ENCODE assay signal across 1 cellular context in the genomic region with DNA sequence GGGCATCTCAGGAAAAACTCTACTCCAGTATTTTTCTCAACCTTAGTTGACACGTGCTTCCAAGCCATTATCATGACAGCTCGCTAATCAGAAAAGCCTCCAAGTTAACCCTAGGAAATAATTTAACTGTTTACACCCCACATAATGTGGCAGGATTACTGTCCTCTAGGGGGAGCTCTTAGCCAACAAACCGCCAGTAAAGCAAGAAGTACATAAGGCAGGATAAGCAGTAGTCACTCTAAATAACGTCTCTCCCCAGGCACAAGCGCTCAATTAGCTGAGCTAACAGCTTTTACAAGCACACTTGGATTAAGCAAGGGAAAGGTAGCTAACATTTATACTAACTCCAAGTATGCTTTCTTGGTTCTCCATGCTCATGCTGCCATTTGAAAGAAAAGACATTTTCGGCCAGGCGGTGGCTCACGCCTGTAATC.
A peak's percentile ranks its signal among the peaks of the same experiment; 100 is the strongest.
TF ChIP-seq lines count a peak whose summit lies in the region.

No MANE protein-coding gene starts in this region.

TF ChIP-seq in K562, 482 proteins besides CTCF, POLR2A, EP300 and RAD21 (continued from another document and continues in another):
- TF ChIP-seq, protein P1, sequence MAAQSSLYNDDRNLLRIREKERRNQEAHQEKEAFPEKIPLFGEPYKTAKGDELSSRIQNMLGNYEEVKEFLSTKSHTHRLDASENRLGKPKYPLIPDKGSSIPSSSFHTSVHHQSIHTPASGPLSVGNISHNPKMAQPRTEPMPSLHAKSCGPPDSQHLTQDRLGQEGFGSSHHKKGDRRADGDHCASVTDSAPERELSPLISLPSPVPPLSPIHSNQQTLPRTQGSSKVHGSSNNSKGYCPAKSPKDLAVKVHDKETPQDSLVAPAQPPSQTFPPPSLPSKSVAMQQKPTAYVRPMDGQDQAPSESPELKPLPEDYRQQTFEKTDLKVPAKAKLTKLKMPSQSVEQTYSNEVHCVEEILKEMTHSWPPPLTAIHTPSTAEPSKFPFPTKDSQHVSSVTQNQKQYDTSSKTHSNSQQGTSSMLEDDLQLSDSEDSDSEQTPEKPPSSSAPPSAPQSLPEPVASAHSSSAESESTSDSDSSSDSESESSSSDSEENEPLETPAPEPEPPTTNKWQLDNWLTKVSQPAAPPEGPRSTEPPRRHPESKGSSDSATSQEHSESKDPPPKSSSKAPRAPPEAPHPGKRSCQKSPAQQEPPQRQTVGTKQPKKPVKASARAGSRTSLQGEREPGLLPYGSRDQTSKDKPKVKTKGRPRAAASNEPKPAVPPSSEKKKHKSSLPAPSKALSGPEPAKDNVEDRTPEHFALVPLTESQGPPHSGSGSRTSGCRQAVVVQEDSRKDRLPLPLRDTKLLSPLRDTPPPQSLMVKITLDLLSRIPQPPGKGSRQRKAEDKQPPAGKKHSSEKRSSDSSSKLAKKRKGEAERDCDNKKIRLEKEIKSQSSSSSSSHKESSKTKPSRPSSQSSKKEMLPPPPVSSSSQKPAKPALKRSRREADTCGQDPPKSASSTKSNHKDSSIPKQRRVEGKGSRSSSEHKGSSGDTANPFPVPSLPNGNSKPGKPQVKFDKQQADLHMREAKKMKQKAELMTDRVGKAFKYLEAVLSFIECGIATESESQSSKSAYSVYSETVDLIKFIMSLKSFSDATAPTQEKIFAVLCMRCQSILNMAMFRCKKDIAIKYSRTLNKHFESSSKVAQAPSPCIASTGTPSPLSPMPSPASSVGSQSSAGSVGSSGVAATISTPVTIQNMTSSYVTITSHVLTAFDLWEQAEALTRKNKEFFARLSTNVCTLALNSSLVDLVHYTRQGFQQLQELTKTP (IDR thresholded peaks at IDR 0.05; ENCODE audit: low read depth in 1 of 2, partially characterized antibody in 2 of 2): no peak
- TF ChIP-seq ZNF76 (CRISPR knock-in tag; IDR thresholded peaks at IDR 0.05; ENCODE audit: borderline replicate concordance): no peak
- no peak for TF ChIP-seq ZSCAN29 (IDR thresholded peaks at IDR 0.05)
- TF ChIP-seq ZNF785 (CRISPR knock-in tag; IDR thresholded peaks at IDR 0.05): no peak
- no peak for TF ChIP-seq ZC3H11A (IDR thresholded peaks at IDR 0.05; ENCODE audit: low read depth, low read length)
- TF ChIP-seq JUNB (CRISPR knock-in tag; conservative IDR thresholded peaks at IDR 0.05): no peak
- TF ChIP-seq PURB (CRISPR knock-in tag; IDR thresholded peaks at IDR 0.05; ENCODE audit: low read depth): no peak
- no peak for TF ChIP-seq GTF2F1 (IDR thresholded peaks at IDR 0.05; ENCODE audit: low read depth, low read length)
- no peak for TF ChIP-seq ZNF551 (CRISPR knock-in tag; IDR thresholded peaks at IDR 0.05)
- no peak for TF ChIP-seq NCOA6 (IDR thresholded peaks at IDR 0.05)
- TF ChIP-seq SMAD1 (IDR thresholded peaks at IDR 0.05; ENCODE audit: low read depth, low read length, partially characterized antibody): no peak
- TF ChIP-seq, protein P2, sequence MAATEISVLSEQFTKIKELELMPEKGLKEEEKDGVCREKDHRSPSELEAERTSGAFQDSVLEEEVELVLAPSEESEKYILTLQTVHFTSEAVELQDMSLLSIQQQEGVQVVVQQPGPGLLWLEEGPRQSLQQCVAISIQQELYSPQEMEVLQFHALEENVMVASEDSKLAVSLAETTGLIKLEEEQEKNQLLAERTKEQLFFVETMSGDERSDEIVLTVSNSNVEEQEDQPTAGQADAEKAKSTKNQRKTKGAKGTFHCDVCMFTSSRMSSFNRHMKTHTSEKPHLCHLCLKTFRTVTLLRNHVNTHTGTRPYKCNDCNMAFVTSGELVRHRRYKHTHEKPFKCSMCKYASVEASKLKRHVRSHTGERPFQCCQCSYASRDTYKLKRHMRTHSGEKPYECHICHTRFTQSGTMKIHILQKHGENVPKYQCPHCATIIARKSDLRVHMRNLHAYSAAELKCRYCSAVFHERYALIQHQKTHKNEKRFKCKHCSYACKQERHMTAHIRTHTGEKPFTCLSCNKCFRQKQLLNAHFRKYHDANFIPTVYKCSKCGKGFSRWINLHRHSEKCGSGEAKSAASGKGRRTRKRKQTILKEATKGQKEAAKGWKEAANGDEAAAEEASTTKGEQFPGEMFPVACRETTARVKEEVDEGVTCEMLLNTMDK (IDR thresholded peaks at IDR 0.05; ENCODE audit: borderline replicate concordance, insufficient read depth, low read depth, low read length, poor library complexity, severe bottlenecking): no peak
- TF ChIP-seq ARID2 (IDR thresholded peaks at IDR 0.05): no peak
- TF ChIP-seq ZC3H4 (CRISPR knock-in tag; IDR thresholded peaks at IDR 0.05; ENCODE audit: borderline replicate concordance): no peak
- TF ChIP-seq, protein P3, sequence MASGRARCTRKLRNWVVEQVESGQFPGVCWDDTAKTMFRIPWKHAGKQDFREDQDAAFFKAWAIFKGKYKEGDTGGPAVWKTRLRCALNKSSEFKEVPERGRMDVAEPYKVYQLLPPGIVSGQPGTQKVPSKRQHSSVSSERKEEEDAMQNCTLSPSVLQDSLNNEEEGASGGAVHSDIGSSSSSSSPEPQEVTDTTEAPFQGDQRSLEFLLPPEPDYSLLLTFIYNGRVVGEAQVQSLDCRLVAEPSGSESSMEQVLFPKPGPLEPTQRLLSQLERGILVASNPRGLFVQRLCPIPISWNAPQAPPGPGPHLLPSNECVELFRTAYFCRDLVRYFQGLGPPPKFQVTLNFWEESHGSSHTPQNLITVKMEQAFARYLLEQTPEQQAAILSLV (tag; IDR thresholded peaks at IDR 0.05): no peak
- no peak for TF ChIP-seq GATA2 (CRISPR knock-in tag; IDR thresholded peaks at IDR 0.05)
- no peak for TF ChIP-seq SPI1 (IDR thresholded peaks at IDR 0.05; ENCODE audit: borderline replicate concordance, low read depth, low read length)
- TF ChIP-seq ZNF764 (CRISPR knock-in tag; IDR thresholded peaks at IDR 0.05; ENCODE audit: low read depth): no peak
- peak; percentile 95 for TF ChIP-seq SMARCA5 (IDR thresholded peaks at IDR 0.05)
- no peak for TF ChIP-seq SNRNP70 (optimal IDR thresholded peaks at IDR 0.05; ENCODE audit: low read depth, low read length)
- TF ChIP-seq, protein P4, sequence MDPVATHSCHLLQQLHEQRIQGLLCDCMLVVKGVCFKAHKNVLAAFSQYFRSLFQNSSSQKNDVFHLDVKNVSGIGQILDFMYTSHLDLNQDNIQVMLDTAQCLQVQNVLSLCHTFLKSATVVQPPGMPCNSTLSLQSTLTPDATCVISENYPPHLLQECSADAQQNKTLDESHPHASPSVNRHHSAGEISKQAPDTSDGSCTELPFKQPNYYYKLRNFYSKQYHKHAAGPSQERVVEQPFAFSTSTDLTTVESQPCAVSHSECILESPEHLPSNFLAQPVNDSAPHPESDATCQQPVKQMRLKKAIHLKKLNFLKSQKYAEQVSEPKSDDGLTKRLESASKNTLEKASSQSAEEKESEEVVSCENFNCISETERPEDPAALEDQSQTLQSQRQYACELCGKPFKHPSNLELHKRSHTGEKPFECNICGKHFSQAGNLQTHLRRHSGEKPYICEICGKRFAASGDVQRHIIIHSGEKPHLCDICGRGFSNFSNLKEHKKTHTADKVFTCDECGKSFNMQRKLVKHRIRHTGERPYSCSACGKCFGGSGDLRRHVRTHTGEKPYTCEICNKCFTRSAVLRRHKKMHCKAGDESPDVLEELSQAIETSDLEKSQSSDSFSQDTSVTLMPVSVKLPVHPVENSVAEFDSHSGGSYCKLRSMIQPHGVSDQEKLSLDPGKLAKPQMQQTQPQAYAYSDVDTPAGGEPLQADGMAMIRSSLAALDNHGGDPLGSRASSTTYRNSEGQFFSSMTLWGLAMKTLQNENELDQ (CRISPR knock-in tag; IDR thresholded peaks at IDR 0.05; ENCODE audit: borderline replicate concordance): no peak
- TF ChIP-seq, protein P5, sequence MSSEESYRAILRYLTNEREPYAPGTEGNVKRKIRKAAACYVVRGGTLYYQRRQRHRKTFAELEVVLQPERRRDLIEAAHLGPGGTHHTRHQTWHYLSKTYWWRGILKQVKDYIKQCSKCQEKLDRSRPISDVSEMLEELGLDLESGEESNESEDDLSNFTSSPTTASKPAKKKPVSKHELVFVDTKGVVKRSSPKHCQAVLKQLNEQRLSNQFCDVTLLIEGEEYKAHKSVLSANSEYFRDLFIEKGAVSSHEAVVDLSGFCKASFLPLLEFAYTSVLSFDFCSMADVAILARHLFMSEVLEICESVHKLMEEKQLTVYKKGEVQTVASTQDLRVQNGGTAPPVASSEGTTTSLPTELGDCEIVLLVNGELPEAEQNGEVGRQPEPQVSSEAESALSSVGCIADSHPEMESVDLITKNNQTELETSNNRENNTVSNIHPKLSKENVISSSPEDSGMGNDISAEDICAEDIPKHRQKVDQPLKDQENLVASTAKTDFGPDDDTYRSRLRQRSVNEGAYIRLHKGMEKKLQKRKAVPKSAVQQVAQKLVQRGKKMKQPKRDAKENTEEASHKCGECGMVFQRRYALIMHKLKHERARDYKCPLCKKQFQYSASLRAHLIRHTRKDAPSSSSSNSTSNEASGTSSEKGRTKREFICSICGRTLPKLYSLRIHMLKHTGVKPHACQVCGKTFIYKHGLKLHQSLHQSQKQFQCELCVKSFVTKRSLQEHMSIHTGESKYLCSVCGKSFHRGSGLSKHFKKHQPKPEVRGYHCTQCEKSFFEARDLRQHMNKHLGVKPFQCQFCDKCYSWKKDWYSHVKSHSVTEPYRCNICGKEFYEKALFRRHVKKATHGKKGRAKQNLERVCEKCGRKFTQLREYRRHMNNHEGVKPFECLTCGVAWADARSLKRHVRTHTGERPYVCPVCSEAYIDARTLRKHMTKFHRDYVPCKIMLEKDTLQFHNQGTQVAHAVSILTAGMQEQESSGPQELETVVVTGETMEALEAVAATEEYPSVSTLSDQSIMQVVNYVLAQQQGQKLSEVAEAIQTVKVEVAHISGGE (CRISPR knock-in tag; IDR thresholded peaks at IDR 0.05): no peak
- no peak for TF ChIP-seq NCOA1 (IDR thresholded peaks at IDR 0.05; ENCODE audit: low read depth)
- no peak for TF ChIP-seq SRSF7 (optimal IDR thresholded peaks at IDR 0.05; ENCODE audit: low read depth, low read length)
- TF ChIP-seq RBM39 (optimal IDR thresholded peaks at IDR 0.05; ENCODE audit: low read depth, low read length): no peak
- no peak for TF ChIP-seq ARHGAP35 (IDR thresholded peaks at IDR 0.05; ENCODE audit: partially characterized antibody)
- TF ChIP-seq SIX5 (IDR thresholded peaks at IDR 0.05; ENCODE audit: borderline replicate concordance in 1 of 2, insufficient read depth in 1 of 2, low read depth in 1 of 2, low read length in 2 of 2): no peak
- no peak for TF ChIP-seq ZBTB7A (IDR thresholded peaks at IDR 0.05; ENCODE audit: borderline replicate concordance, control insufficient read depth, low read depth, low read length)
- no peak for TF ChIP-seq FOXM1 (IDR thresholded peaks at IDR 0.05; ENCODE audit: low read depth)
- no peak for TF ChIP-seq FOXM1 (CRISPR knock-in tag; IDR thresholded peaks at IDR 0.05; ENCODE audit: low read depth)
- TF ChIP-seq NRF1 (conservative IDR thresholded peaks at IDR 0.05 in 1 of 2, IDR thresholded peaks at IDR 0.05 in 1 of 2): no peak
- peak; percentile 90 for TF ChIP-seq HDAC2 (IDR thresholded peaks at IDR 0.05)
- no peak for TF ChIP-seq SRSF9 (IDR thresholded peaks at IDR 0.05; ENCODE audit: borderline replicate concordance, low read depth, low read length)
- TF ChIP-seq, protein P6, sequence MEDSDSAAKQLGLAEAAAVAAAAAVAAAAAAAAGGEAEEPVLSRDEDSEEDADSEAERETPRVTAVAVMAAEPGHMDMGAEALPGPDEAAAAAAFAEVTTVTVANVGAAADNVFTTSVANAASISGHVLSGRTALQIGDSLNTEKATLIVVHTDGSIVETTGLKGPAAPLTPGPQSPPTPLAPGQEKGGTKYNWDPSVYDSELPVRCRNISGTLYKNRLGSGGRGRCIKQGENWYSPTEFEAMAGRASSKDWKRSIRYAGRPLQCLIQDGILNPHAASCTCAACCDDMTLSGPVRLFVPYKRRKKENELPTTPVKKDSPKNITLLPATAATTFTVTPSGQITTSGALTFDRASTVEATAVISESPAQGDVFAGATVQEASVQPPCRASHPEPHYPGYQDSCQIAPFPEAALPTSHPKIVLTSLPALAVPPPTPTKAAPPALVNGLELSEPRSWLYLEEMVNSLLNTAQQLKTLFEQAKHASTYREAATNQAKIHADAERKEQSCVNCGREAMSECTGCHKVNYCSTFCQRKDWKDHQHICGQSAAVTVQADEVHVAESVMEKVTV (CRISPR knock-in tag; IDR thresholded peaks at IDR 0.05): peak; percentile 62; the same call in 1 of the 2 replicates
- TF ChIP-seq, protein P7, sequence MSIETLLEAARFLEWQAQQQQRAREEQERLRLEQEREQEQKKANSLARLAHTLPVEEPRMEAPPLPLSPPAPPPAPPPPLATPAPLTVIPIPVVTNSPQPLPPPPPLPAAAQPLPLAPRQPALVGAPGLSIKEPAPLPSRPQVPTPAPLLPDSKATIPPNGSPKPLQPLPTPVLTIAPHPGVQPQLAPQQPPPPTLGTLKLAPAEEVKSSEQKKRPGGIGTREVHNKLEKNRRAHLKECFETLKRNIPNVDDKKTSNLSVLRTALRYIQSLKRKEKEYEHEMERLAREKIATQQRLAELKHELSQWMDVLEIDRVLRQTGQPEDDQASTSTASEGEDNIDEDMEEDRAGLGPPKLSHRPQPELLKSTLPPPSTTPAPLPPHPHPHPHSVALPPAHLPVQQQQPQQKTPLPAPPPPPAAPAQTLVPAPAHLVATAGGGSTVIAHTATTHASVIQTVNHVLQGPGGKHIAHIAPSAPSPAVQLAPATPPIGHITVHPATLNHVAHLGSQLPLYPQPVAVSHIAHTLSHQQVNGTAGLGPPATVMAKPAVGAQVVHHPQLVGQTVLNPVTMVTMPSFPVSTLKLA (conservative IDR thresholded peaks at IDR 0.05): 0 out of 4 replicates have a peak, but pooled peaks of 1 of the 2 experiments have one; percentile 25
- TF ChIP-seq, protein P8, sequence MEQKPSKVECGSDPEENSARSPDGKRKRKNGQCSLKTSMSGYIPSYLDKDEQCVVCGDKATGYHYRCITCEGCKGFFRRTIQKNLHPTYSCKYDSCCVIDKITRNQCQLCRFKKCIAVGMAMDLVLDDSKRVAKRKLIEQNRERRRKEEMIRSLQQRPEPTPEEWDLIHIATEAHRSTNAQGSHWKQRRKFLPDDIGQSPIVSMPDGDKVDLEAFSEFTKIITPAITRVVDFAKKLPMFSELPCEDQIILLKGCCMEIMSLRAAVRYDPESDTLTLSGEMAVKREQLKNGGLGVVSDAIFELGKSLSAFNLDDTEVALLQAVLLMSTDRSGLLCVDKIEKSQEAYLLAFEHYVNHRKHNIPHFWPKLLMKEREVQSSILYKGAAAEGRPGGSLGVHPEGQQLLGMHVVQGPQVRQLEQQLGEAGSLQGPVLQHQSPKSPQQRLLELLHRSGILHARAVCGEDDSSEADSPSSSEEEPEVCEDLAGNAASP (IDR thresholded peaks at IDR 0.05): no peak
- TF ChIP-seq ZNF444 (CRISPR knock-in tag; IDR thresholded peaks at IDR 0.05): no peak
